23 cellular contexts compared by ENCODE assay signal in the genomic region with DNA sequence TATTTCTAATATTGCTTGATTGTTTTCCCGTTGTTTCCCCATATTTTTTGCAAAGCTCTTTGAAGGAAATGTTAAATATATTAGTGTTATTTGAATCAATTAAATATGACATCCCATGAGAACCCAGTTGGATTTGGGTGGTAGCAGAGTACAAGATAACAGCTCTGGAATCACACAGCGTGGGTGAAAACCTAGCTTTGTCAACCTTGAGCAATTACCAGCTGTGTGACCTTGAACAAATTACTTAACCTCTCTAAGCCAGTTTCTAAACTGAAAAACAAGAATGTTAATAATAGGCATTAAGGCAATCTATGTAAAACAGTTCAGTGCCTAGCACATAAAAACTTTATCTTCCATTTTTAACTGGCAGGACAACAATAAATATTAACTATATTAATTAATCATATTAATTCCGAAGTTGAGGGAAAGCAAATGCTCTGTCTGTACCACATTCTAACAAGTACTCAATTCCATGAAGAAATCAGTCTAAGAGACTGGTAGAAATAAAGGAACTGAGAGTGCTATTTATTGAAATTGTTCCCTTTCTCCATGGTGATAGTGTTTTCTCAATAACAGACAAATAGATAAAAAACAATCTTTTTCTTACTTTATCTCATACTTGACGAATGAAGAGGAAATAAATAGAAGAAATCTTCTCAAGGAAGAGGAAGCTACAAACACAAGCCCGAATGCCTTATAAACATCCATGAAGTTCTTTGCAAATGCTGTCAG. TPM values are rescaled to one million over a fixed set of nuclear protein-coding genes. Genes with fewer than 3 reads are reported as not detected.
"Had no signal": no experiment of that assay in that cellular context is flagged by ENCODE, and none has a peak within 500 bp of the region (broad histone marks: within the 10 kb centered on the region; RNA-seq: fewer than 3 reads in every experiment).

No MANE protein-coding gene starts in this region.

- H3K9me3 ChIP-seq: ascending aorta, neutrophil, right atrium auricular region had no signal

- H3K27me3 ChIP-seq: ascending aorta, esophagus muscularis mucosa, neutrophil, right atrium auricular region, tibial nerve had no signal

- H3K4me1 ChIP-seq: ascending aorta, esophagus muscularis mucosa, right atrium auricular region, tibial nerve had no signal

- H3K27ac ChIP-seq: ascending aorta, esophagus muscularis mucosa, neutrophil, right atrium auricular region, tibial nerve had no signal

- DNase-seq: activated CD4-positive, alpha-beta memory T cell treated with anti-CD3 and anti-CD28 coated beads, Interleukin-2, amount 10 ng/mL, durations not matched to agents 7 days and 5 days; activated CD4-positive, alpha-beta T cell treated with anti-CD3 and anti-CD28 coated beads for 36 hours; activated gamma-delta T cell; activated naive CD8-positive, alpha-beta T cell treated with anti-CD3 and anti-CD28 coated beads for 36 hours; activated T-cell treated with anti-CD3 and anti-CD28 coated beads, Interleukin-2, amount 50 U/mL, for 48 hours; glutamatergic neuron; immature natural killer cell; left cardiac atrium; naive thymus-derived CD8-positive, alpha-beta T cell; small intestine; T-helper 2 cell had no signal

- H3K4me3 ChIP-seq: ascending aorta, esophagus muscularis mucosa, lung, right atrium auricular region, tibial nerve had no signal

- H3K36me3 ChIP-seq: ascending aorta, esophagus muscularis mucosa, neutrophil, right atrium auricular region, tibial nerve had no signal

- ATAC-seq: activated CD4-positive, alpha-beta T cell treated with anti-CD3 and anti-CD28 coated beads for 36 hours; left cardiac atrium; naive thymus-derived CD8-positive, alpha-beta T cell; stimulated activated effector memory CD8-positive, alpha-beta T cell treated with anti-CD3 and anti-CD28 coated beads, Interleukin-12 subunit alpha, Interleukin-12 subunit beta, amount 100 ng/mL, for 72 hours had no signal

RNA-seq across cellular contexts. Expression of gene DNASE2B, which starts 27.0 kb away (rescaled TPM):
- total RNA-seq: activated CD4-positive, alpha-beta memory T cell treated with anti-CD3 and anti-CD28 coated beads, Interleukin-2, amount 10 ng/mL, durations not matched to agents 7 days and 5 days; activated CD4-positive, alpha-beta T cell treated with anti-CD3 and anti-CD28 coated beads for 36 hours; activated naive CD8-positive, alpha-beta T cell treated with anti-CD3 and anti-CD28 coated beads for 36 hours; ascending aorta; bronchial epithelial cell; chondrocyte; fibroblast of villous mesenchyme; left cardiac atrium; mononuclear cell; naive thymus-derived CD8-positive, alpha-beta T cell; posterior vena cava; right atrium auricular region; tibial nerve had no signal
- polyA plus RNA-seq: immature natural killer cell; naive thymus-derived CD8-positive, alpha-beta T cell had no signal
